23 cellular contexts compared by ENCODE assay signal in the genomic region with DNA sequence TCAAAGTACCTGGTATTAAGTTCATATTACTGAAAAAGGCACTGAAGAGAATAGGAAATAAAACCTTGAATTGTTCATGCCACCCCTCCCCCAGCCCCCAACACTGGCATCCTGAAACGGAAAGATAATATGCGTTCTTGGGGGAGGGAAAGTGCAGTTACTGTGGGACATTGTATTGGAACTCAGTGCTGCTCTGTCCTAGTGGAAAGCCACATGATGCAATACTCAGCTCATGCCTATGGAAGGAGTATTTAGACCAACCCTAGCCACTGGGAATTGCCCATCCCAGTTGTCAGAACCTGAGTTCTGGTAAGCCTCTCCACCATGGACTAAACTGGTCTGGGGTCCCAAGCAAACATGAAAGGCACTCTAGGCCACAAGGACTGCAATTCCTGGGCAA.
"Had no signal": no experiment of that assay in that cellular context is flagged by ENCODE, and none has a peak within 500 bp of the region (broad histone marks: within the 10 kb centered on the region; RNA-seq: fewer than 3 reads in every experiment).

No MANE protein-coding gene starts in this region.

- H3K79me2 ChIP-seq: hepatocyte had no signal

- H3K27me3 Mint-ChIP-seq: naive thymus-derived CD4-positive, alpha-beta T cell had no signal

- DNase-seq: dermis blood vessel endothelial cell; dorsolateral prefrontal cortex; effector CD4-positive, alpha-beta T cell; effector memory CD4-positive, alpha-beta T cell; foreskin keratinocyte; heart left ventricle; hypothalamus; immature natural killer cell; islet precursor cell; left cardiac atrium; left ventricle myocardium superior; lower lobe of right lung; mesenchymal stem cell; midbrain; naive thymus-derived CD4-positive, alpha-beta T cell had no signal

- H3K4me2 ChIP-seq: hepatocyte had no signal

- H3K4me3 ChIP-seq: coronary artery, dorsolateral prefrontal cortex, esophagus muscularis mucosa, gastroesophageal sphincter, heart left ventricle, hepatocyte, left lung, lower lobe of right lung had no signal

- H3K4me1 ChIP-seq: esophagus muscularis mucosa, foreskin keratinocyte, gastroesophageal sphincter, heart left ventricle, left lung, lower lobe of right lung had no signal

- H2AFZ ChIP-seq: hepatocyte had no signal

- FAIRE-seq: colon, endothelial cell of umbilical vein, frontal cortex had no signal

- H3K9me3 ChIP-seq: esophagus muscularis mucosa, lower lobe of right lung had no signal

- H3K4me1 Mint-ChIP-seq: immature natural killer cell; naive thymus-derived CD4-positive, alpha-beta T cell had no signal

- H3K36me3 ChIP-seq: esophagus muscularis mucosa, gastroesophageal sphincter, heart left ventricle, left lung, lower lobe of right lung had no signal

- H3K27ac Mint-ChIP-seq: immature natural killer cell; naive thymus-derived CD4-positive, alpha-beta T cell had no signal

- H3K27ac ChIP-seq: coronary artery, dorsolateral prefrontal cortex, esophagus muscularis mucosa, foreskin keratinocyte, gastroesophageal sphincter, heart left ventricle, hepatocyte, left lung, lower lobe of right lung had no signal

- H3K4me3 Mint-ChIP-seq: immature natural killer cell; naive thymus-derived CD4-positive, alpha-beta T cell had no signal

- ATAC-seq: foreskin keratinocyte; gastroesophageal sphincter; heart left ventricle; left cardiac atrium; left lung; left ventricle myocardium superior; lower lobe of right lung; naive thymus-derived CD4-positive, alpha-beta T cell had no signal

- H3K27me3 ChIP-seq: dorsolateral prefrontal cortex, esophagus muscularis mucosa, foreskin keratinocyte, gastroesophageal sphincter, heart left ventricle, hepatocyte, left lung had no signal

- H3K36me3 Mint-ChIP-seq: immature natural killer cell had no signal
